ENCODE assay signal across 20 cellular contexts in the genomic region with DNA sequence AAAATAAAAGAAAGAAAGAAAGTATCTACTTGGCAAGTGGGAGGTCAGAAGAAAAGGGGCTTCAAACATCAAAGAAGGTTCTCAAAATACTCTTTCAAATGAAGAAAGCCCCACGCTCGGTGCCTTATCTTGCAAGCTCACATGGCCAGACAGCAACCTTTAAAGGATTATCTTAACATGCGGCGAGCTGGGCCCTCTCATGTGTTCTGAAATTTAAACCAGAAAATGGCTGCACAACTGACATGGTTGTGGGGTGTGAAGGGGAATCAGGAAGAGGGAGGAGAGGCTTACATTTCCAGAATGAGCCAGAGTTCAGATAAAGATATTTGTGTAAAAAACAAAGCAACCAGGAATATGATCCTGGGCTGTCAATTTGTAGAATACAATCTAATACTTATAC.
"Had no signal": no experiment of that assay in that cellular context is flagged by ENCODE, and none has a peak within 500 bp of the region (broad histone marks: within the 10 kb centered on the region; RNA-seq: fewer than 3 reads in every experiment).

No MANE protein-coding gene starts in this region.

- H3K36me3 Mint-ChIP-seq: activated naive CD8-positive, alpha-beta T cell treated with anti-CD3 and anti-CD28 coated beads, Interleukin-2, amount 10 ng/mL, durations not matched to agents 7 days and 5 days had no signal

- H3K27me3 ChIP-seq: adrenal gland had no signal

- H3K4me3 ChIP-seq: adrenal gland, PC-9 had no signal

- DNase-seq: activated CD4-positive, alpha-beta memory T cell treated with anti-CD3 and anti-CD28 coated beads, Interleukin-2, amount 10 ng/mL, durations not matched to agents 7 days and 5 days; activated CD4-positive, alpha-beta T cell treated with anti-CD3 and anti-CD28 coated beads for 36 hours; activated CD4-positive, alpha-beta T cell treated with anti-CD3 and anti-CD28 coated beads, Interleukin-2, amount 50 U/mL, for 1 hour; activated naive CD4-positive, alpha-beta T cell treated with anti-CD3 and anti-CD28 coated beads, Interleukin-2, amount 50 U/mL, for 16 hours; activated naive CD8-positive, alpha-beta T cell treated with anti-CD3 and anti-CD28 coated beads, Interleukin-2, amount 10 ng/mL, durations not matched to agents 7 days and 5 days; adrenal gland; anterior cingulate cortex; cerebellar nuclear complex; KG1; NCI-H1048; NCI-H146; NCI-H187 treated with DMSO at 0.1 percent for 48 hours; NCI-H2107; NCI-H2171 treated with DMSO at 0.1 percent for 48 hours; NCI-H226; NCI-H774; PC-9; SHP77 treated with DMSO at 0.1 percent for 48 hours; WERI-Rb-1 had no signal

- H2AFZ ChIP-seq: PC-9 had no signal

- H3K27ac ChIP-seq: adrenal gland, PC-9, WERI-Rb-1 had no signal

- H3K36me3 ChIP-seq: adrenal gland, WERI-Rb-1 had no signal

- H3K4me3 Mint-ChIP-seq: activated CD4-positive, alpha-beta memory T cell treated with anti-CD3 and anti-CD28 coated beads, Interleukin-2, amount 10 ng/mL, durations not matched to agents 7 days and 5 days; activated CD4-positive, alpha-beta T cell treated with anti-CD3 and anti-CD28 coated beads for 36 hours; activated naive CD8-positive, alpha-beta T cell treated with anti-CD3 and anti-CD28 coated beads, Interleukin-2, amount 10 ng/mL, durations not matched to agents 7 days and 5 days; T-helper 1 cell treated with Interleukin-12 subunit alpha and Interleukin-12 subunit beta and Interleukin-4 antibody, amounts not matched to agents 30 μg/mL and 1 μg/mL, for 36 hours had no signal

- H3K9me3 Mint-ChIP-seq: activated CD4-positive, alpha-beta memory T cell treated with anti-CD3 and anti-CD28 coated beads, Interleukin-2, amount 10 ng/mL, durations not matched to agents 7 days and 5 days; activated naive CD8-positive, alpha-beta T cell treated with anti-CD3 and anti-CD28 coated beads, Interleukin-2, amount 10 ng/mL, durations not matched to agents 7 days and 5 days; T-helper 1 cell treated with Interleukin-12 subunit alpha and Interleukin-12 subunit beta and Interleukin-4 antibody, amounts not matched to agents 30 μg/mL and 1 μg/mL, for 36 hours had no signal

- H3K27ac Mint-ChIP-seq: activated CD4-positive, alpha-beta memory T cell treated with anti-CD3 and anti-CD28 coated beads, Interleukin-2, amount 10 ng/mL, durations not matched to agents 7 days and 5 days; activated CD4-positive, alpha-beta T cell treated with anti-CD3 and anti-CD28 coated beads for 36 hours; activated naive CD8-positive, alpha-beta T cell treated with anti-CD3 and anti-CD28 coated beads, Interleukin-2, amount 10 ng/mL, durations not matched to agents 7 days and 5 days; T-helper 1 cell treated with Interleukin-12 subunit alpha and Interleukin-12 subunit beta and Interleukin-4 antibody, amounts not matched to agents 30 μg/mL and 1 μg/mL, for 36 hours had no signal

- H3K4me1 Mint-ChIP-seq: activated CD4-positive, alpha-beta memory T cell treated with anti-CD3 and anti-CD28 coated beads, Interleukin-2, amount 10 ng/mL, durations not matched to agents 7 days and 5 days; activated CD4-positive, alpha-beta T cell treated with anti-CD3 and anti-CD28 coated beads for 36 hours; activated naive CD8-positive, alpha-beta T cell treated with anti-CD3 and anti-CD28 coated beads, Interleukin-2, amount 10 ng/mL, durations not matched to agents 7 days and 5 days had no signal

- ATAC-seq: activated CD4-positive, alpha-beta T cell treated with anti-CD3 and anti-CD28 coated beads for 36 hours had no signal

- H3K27me3 Mint-ChIP-seq: activated CD4-positive, alpha-beta memory T cell treated with anti-CD3 and anti-CD28 coated beads, Interleukin-2, amount 10 ng/mL, durations not matched to agents 7 days and 5 days; activated CD4-positive, alpha-beta T cell treated with anti-CD3 and anti-CD28 coated beads for 36 hours; activated naive CD8-positive, alpha-beta T cell treated with anti-CD3 and anti-CD28 coated beads, Interleukin-2, amount 10 ng/mL, durations not matched to agents 7 days and 5 days had no signal

- H3K9me3 ChIP-seq: adrenal gland had no signal

- H3K4me2 ChIP-seq: PC-9 had no signal
